Comparison of ENCODE assay signal across 9 cellular contexts in the genomic region with DNA sequence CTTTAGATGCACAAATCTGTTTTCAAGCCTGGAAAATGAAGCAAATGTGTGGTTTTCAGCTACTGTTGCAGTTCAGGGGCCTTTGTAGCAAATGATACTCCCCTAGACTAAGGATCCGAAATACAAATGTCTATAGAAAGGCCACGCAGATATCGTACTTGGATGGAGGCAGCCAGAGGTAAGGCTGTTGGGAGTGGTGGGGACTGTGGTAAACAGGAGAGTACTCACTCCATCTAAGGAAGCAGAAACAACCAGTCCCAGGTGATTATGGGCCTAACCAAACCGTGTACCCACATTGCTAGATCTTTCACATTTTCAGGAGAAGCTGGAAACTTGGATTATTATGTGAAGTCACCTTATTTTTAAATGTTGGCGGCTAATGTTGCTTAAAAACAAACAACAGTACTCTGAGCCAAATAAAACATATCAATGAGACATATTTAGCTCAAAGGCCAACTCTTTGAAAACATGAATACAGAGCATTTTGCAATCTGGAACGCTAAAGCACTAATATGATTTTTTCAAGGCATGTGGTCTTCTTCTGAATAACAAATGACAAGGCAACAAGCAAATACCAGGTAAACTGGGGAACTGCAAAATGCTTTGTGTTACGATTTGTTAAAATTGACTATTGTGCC.
A peak's percentile ranks its signal among the peaks of the same experiment; 100 is the strongest.
DNase-seq lines count a peak whose midpoint lies in the region; ATAC-seq and TF ChIP-seq lines count a peak whose summit lies in the region.
"Had no signal": no experiment of that assay in that cellular context is flagged by ENCODE, and none has a peak within 500 bp of the region (broad histone marks: within the 10 kb centered on the region; RNA-seq: fewer than 3 reads in every experiment).

No MANE protein-coding gene starts in this region.

- no peaks in the 10 kb centered on the region for H3K9me3 Mint-ChIP-seq in activated CD8-positive, alpha-beta memory T cell treated with anti-CD3 and anti-CD28 coated beads, Interleukin-2, amount 10 ng/mL, durations not matched to agents 7 days and 5 days (ENCODE audit: low read depth)
- H3K9me3 Mint-ChIP-seq in activated CD8-positive, alpha-beta T cell treated with anti-CD3 and anti-CD28 coated beads, Interleukin-2, amount 10 ng/mL, durations not matched to agents 7 days and 5 days (ENCODE audit: insufficient read depth), result no peaks in the 10 kb centered on the region
- H3K9me3 Mint-ChIP-seq: natural killer cell treated with Interleukin-12 subunit alpha and Interleukin-12 subunit beta and Interleukin-15 and Interleukin-18, amount 100 ng/mL, for 72 hours had no signal

- TF ChIP-seq EP300 in stomach (IDR thresholded peaks at IDR 0.05), result no peak

- TF ChIP-seq POLR2A in stomach (IDR thresholded peaks at IDR 0.05), result no peak

- DNase-seq in activated CD8-positive, alpha-beta memory T cell treated with anti-CD3 and anti-CD28 coated beads, Interleukin-2, amount 10 ng/mL, durations not matched to agents 7 days and 5 days, result no peak
- DNase-seq in activated CD8-positive, alpha-beta memory T cell treated with anti-CD3 and anti-CD28 coated beads, Interleukin-2, amount 50 U/mL, for 48 hours, result no peak
- no peak for DNase-seq in activated CD8-positive, alpha-beta T cell treated with anti-CD3 and anti-CD28 coated beads, Interleukin-2, amount 10 ng/mL, durations not matched to agents 7 days and 5 days
- peak; percentile 12 for DNase-seq in fibroblast of pulmonary artery (ENCODE audit: low read depth)
- DNase-seq in stomach, result no peak
- no peak for DNase-seq in D341Med (ENCODE audit: low spot score)
- DNase-seq in 8988T, result no peak

- CTCF ChIA-PET in activated CD8-positive, alpha-beta memory T cell treated with anti-CD3 and anti-CD28 coated beads, Interleukin-2, amount 10 ng/mL, durations not matched to agents 7 days and 5 days (lab: Charles Lee), result interaction anchor here (0.7 to 12.9 kb wide), 28 partner anchors 9 to 231 kb away, joined by 3 to 205 read pairs (median 5); partner anchors contain the start of genes GDPD1 and YPEL2
- CTCF ChIA-PET in activated CD8-positive, alpha-beta T cell treated with anti-CD3 and anti-CD28 coated beads, Interleukin-2, amount 10 ng/mL, durations not matched to agents 7 days and 5 days (lab: Charles Lee), result interaction anchor here (0.7 to 16.2 kb wide), 31 partner anchors 10 to 221 kb away, joined by 3 to 318 read pairs (median 5); partner anchors contain the start of gene GDPD1

- TF ChIP-seq CTCF in fibroblast of pulmonary artery (IDR thresholded peaks at IDR 0.05; ENCODE audit: low read length, missing control alignments), result no peak
- TF ChIP-seq CTCF in stomach (IDR thresholded peaks at IDR 0.05), result no peak

- peaks cover 7 to 29% (median 16%) of the 10 kb centered on the region in 4 donors for H3K4me1 ChIP-seq in stomach

- intact Hi-C loops in stomach (cut with DNase I; ENCODE audit: low total_unique reads), result no loop called here

- H3K36me3 ChIP-seq in stomach, result no peaks in the 10 kb centered on the region

- H3K4me3 Mint-ChIP-seq in activated CD8-positive, alpha-beta memory T cell treated with anti-CD3 and anti-CD28 coated beads, Interleukin-2, amount 10 ng/mL, durations not matched to agents 7 days and 5 days, result peak overlapping the region; percentile 70
- H3K4me3 Mint-ChIP-seq in activated CD8-positive, alpha-beta T cell treated with anti-CD3 and anti-CD28 coated beads, Interleukin-2, amount 10 ng/mL, durations not matched to agents 7 days and 5 days, result no peak overlapping the region

- ATAC-seq in activated CD8-positive, alpha-beta memory T cell treated with anti-CD3 and anti-CD28 coated beads, Interleukin-2, amount 10 ng/mL, durations not matched to agents 7 days and 5 days, result no peak
- no peak for ATAC-seq in activated CD8-positive, alpha-beta T cell treated with anti-CD3 and anti-CD28 coated beads, Interleukin-2, amount 10 ng/mL, durations not matched to agents 7 days and 5 days
- ATAC-seq in GM18861 (IDR thresholded peaks at IDR 0.05; ENCODE audit: unreplicated experiment), result no peak

- no peaks in the 10 kb centered on the region for H3K27me3 Mint-ChIP-seq in activated CD8-positive, alpha-beta memory T cell treated with anti-CD3 and anti-CD28 coated beads, Interleukin-2, amount 10 ng/mL, durations not matched to agents 7 days and 5 days
- no peaks in the 10 kb centered on the region for H3K27me3 Mint-ChIP-seq in activated CD8-positive, alpha-beta T cell treated with anti-CD3 and anti-CD28 coated beads, Interleukin-2, amount 10 ng/mL, durations not matched to agents 7 days and 5 days (ENCODE audit: low read depth)

- H3K27me3 ChIP-seq in stomach, result no peaks in the 10 kb centered on the region

- peak overlapping the region; percentile 91 for H3K27ac Mint-ChIP-seq in activated CD8-positive, alpha-beta memory T cell treated with anti-CD3 and anti-CD28 coated beads, Interleukin-2, amount 10 ng/mL, durations not matched to agents 7 days and 5 days
- H3K27ac Mint-ChIP-seq in activated CD8-positive, alpha-beta T cell treated with anti-CD3 and anti-CD28 coated beads, Interleukin-2, amount 10 ng/mL, durations not matched to agents 7 days and 5 days, result peak overlapping the region; percentile 89

- POLR2A ChIA-PET in activated CD8-positive, alpha-beta T cell treated with anti-CD3 and anti-CD28 coated beads, Interleukin-2, amount 10 ng/mL, durations not matched to agents 7 days and 5 days (lab: Charles Lee), result interaction anchor here (0.7 to 4.8 kb wide), 3 partner anchors 81 to 221 kb away, joined by 4 to 22 read pairs (median 4); partner anchors contain the start of genes GDPD1 and YPEL2

- WGBS in stomach, 5 donors, result 75 to 87% (median 85%) methylated on average over 7 of the region's 7 CpGs

- H3K4me1 Mint-ChIP-seq in activated CD8-positive, alpha-beta memory T cell treated with anti-CD3 and anti-CD28 coated beads, Interleukin-2, amount 10 ng/mL, durations not matched to agents 7 days and 5 days, result peaks cover 54% of the 10 kb centered on the region
- peaks cover 42% of the 10 kb centered on the region for H3K4me1 Mint-ChIP-seq in activated CD8-positive, alpha-beta T cell treated with anti-CD3 and anti-CD28 coated beads, Interleukin-2, amount 10 ng/mL, durations not matched to agents 7 days and 5 days (ENCODE audit: low read depth)

- peaks cover 4% of the 10 kb centered on the region for H3K36me3 Mint-ChIP-seq in activated CD8-positive, alpha-beta memory T cell treated with anti-CD3 and anti-CD28 coated beads, Interleukin-2, amount 10 ng/mL, durations not matched to agents 7 days and 5 days
- no peaks in the 10 kb centered on the region for H3K36me3 Mint-ChIP-seq in activated CD8-positive, alpha-beta T cell treated with anti-CD3 and anti-CD28 coated beads, Interleukin-2, amount 10 ng/mL, durations not matched to agents 7 days and 5 days (ENCODE audit: low read depth)
- H3K36me3 Mint-ChIP-seq: natural killer cell treated with Interleukin-12 subunit alpha and Interleukin-12 subunit beta and Interleukin-15 and Interleukin-18, amount 100 ng/mL, for 72 hours had no signal

- H3K9me3 ChIP-seq in stomach, result no peaks in the 10 kb centered on the region

- H3K27ac ChIP-seq in stomach, result peak overlapping the region in 3 of 5 donors; percentile 64 to 71 (median 67)

- no peak overlapping the region for H3K4me3 ChIP-seq in fibroblast of pulmonary artery (replicated peaks; ENCODE audit: low read depth, low read length)
- H3K4me3 ChIP-seq in stomach, result no peak overlapping the region
